Comparison of ENCODE assay signal across 2 cellular contexts in genomic region chr3:149552700-149553099, GRCh38.
TF ChIP-seq lines count a peak whose summit lies in the region.

No MANE protein-coding gene starts in this region.

TF ChIP-seq in SK-N-SH, 30 proteins besides CTCF, POLR2A, EP300 and RAD21 (continued from another document):
- TF ChIP-seq IRF3 (IDR thresholded peaks at IDR 0.05; ENCODE audit: low read depth, low read length): no peak
- no peak for TF ChIP-seq GABPA (IDR thresholded peaks at IDR 0.05; ENCODE audit: low read depth)
- TF ChIP-seq NFIC (IDR thresholded peaks at IDR 0.05; ENCODE audit: borderline replicate concordance): no peak
- TF ChIP-seq POLR2AphosphoS5 (IDR thresholded peaks at IDR 0.05; ENCODE audit: low read depth, low read length): no peak
- no peak for TF ChIP-seq RFX5 (IDR thresholded peaks at IDR 0.05; ENCODE audit: low read length)
- no peak for TF ChIP-seq NRF1 (IDR thresholded peaks at IDR 0.05; ENCODE audit: low read depth, low read length)
- no peak for TF ChIP-seq RXRA (IDR thresholded peaks at IDR 0.05; ENCODE audit: borderline replicate concordance, low read depth)

TF ChIP-seq in SK-N-SH treated with all-trans-retinoic acid at 6 μM for 48 hours, 23 proteins besides CTCF, POLR2A, EP300 and RAD21 (continued from another document):
- TF ChIP-seq CREB5 (CRISPR knock-in tag; IDR thresholded peaks at IDR 0.05; ENCODE audit: low read depth) (no peak), PATZ1 (CRISPR knock-in tag; IDR thresholded peaks at IDR 0.05; ENCODE audit: borderline replicate concordance) (no peak), BACH2 (CRISPR knock-in tag; IDR thresholded peaks at IDR 0.05; ENCODE audit: borderline replicate concordance) (no peak), TCF4 (CRISPR knock-in tag; IDR thresholded peaks at IDR 0.05; ENCODE audit: borderline replicate concordance) (no peak), ARNTL (CRISPR knock-in tag; IDR thresholded peaks at IDR 0.05; ENCODE audit: borderline replicate concordance, low read depth) (no peak)
